In genomic region chr14:99415496-99416281, GRCh38 we compare ENCODE assay signal across 8 cellular contexts.
DNase-seq lines count a peak whose midpoint lies in the region; ATAC-seq, FAIRE-seq and TF ChIP-seq lines count a peak whose summit lies in the region.

No MANE protein-coding gene starts in this region.

- no peaks in the 10 kb centered on the region for H3K79me2 ChIP-seq in GM12878 (ENCODE audit: control insufficient read depth, insufficient read depth, low read length)

- no peak overlapping the region for H3K4me2 ChIP-seq in GM12878 (ENCODE audit: control insufficient read depth, insufficient read depth)

- POLR2A ChIA-PET in AG04449 (lab: Yijun Ruan, JAX) (no interaction called here), GM12878 (lab: Charles Lee) (no interaction called here)

- H3K27me3 ChIP-seq in GM12878 (replicated peaks in 1 of 2; ENCODE audit: control insufficient read depth in 2 of 2, insufficient read depth in 2 of 2, low read length in 1 of 2): no peaks in the 10 kb centered on the region

- 19% methylated on average over 2 of the region's 2 CpGs for WGBS in GM12878 (ENCODE audit: insufficient coverage, insufficient replicate concordance, low lambda C conversion rate, missing lambda C conversion rate)

- CTCF ChIA-PET in AG04449 (lab: Yijun Ruan, JAX) (interaction anchor here (0.6 to 19.0 kb wide), 23 partner anchors 9 to 141 kb away, joined by 3 to 358 read pairs (median 4); no protein-coding TSS in a partner anchor), GM12878 (lab: Yijun Ruan, JAX) (interaction anchor here (0.7 to 10.1 kb wide), 32 partner anchors 9 to 1707 kb away, joined by 3 to 233 read pairs (median 4); no protein-coding TSS in a partner anchor)

- no TSS peak for BruUV-seq in GM12878 (replicated peaks; lab: Mats Ljungman, UMichigan)

- ATAC-seq in GM18502 (IDR thresholded peaks at IDR 0.05; ENCODE audit: poor library complexity, unreplicated experiment) (peak; percentile 95), HG02970 (IDR thresholded peaks at IDR 0.05; ENCODE audit: low FRiP score, unreplicated experiment) (peak; percentile 74), GM12878 (peak; percentile 97)

- H3K36me3 ChIP-seq in GM12878 (ENCODE audit: control insufficient read depth in 2 of 2, insufficient read depth in 2 of 2, low read length in 1 of 2): peaks cover 0 to 4% of the 10 kb centered on the region in 2 experiments; a peak in 3 of 4 replicates

- no peaks in the 10 kb centered on the region for H3K9me3 ChIP-seq in GM12878 (replicated peaks; ENCODE audit: control insufficient read depth, insufficient read depth, low read length)

- SMC1A ChIA-PET in GM12878 (lab: Charles Lee; ENCODE audit: uncharacterized antibody, unreplicated experiment): interaction anchor here (0.7 to 5.0 kb wide), 20 partner anchors 12 to 1707 kb away, joined by 3 to 22 read pairs (median 4); no protein-coding TSS in a partner anchor

- peak; percentile 73 for TF ChIP-seq CTCF in AG04449 (IDR thresholded peaks at IDR 0.05; ENCODE audit: insufficient read depth, low read length, missing control alignments)
- peak; percentile 75 to 86 (median 79) for TF ChIP-seq CTCF in GM12878 (IDR thresholded peaks at IDR 0.05 in 2 of 3, conservative IDR thresholded peaks at IDR 0.05 in 1 of 3; ENCODE audit: control insufficient read depth in 2 of 3, extremely low read depth in 1 of 3, insufficient read depth in 1 of 3, low read depth in 3 of 3, low read length in 3 of 3)

- in situ Hi-C loops in GM12878 (cut with MboI): no loop called here

- no peak for TF ChIP-seq POLR2A in GM12878 (IDR thresholded peaks at IDR 0.05; ENCODE audit: low read depth, low read length)

- intact Hi-C loops in GM12878 (cut with micrococcal nuclease; ENCODE audit: unreplicated experiment): loop anchor here (1.0 to 2.0 kb wide), 3 partner anchors 26 to 149 kb away; no protein-coding TSS in a partner anchor

- H3K4me3 ChIP-seq in AG04449 (ENCODE audit: low read depth, low read length): no peak overlapping the region
- no peak overlapping the region for H3K4me3 ChIP-seq in GM12878

- no peak overlapping the region for H3K9ac ChIP-seq in GM12878 (ENCODE audit: control insufficient read depth, insufficient read depth, low read length)

- RAD21 ChIA-PET in GM12878 (lab: Charles Lee; ENCODE audit: unreplicated experiment): interaction anchor here (0.7 to 2.2 kb wide), 14 partner anchors 9 to 1278 kb away, joined by 3 to 20 read pairs (median 4); partner anchors contain the start of genes BCL11B, CCNK and SETD3

- H2AFZ ChIP-seq in GM12878 (ENCODE audit: control insufficient read depth, low read depth, low read length): no peak overlapping the region

- peak; percentile 91 for TF ChIP-seq RAD21 in GM12878 (IDR thresholded peaks at IDR 0.05; ENCODE audit: insufficient read depth, low read depth, low read length)

- no peak for TF ChIP-seq EP300 in GM12878 (IDR thresholded peaks at IDR 0.05; ENCODE audit: borderline replicate concordance in 1 of 2, control insufficient read depth in 1 of 2, low read depth in 2 of 2, low read length in 2 of 2)

- H4K20me1 ChIP-seq in GM12878 (ENCODE audit: control insufficient read depth, insufficient read depth): no peaks in the 10 kb centered on the region

- DNase-seq in AG04449 (ENCODE audit: low read depth, low spot score): peak; percentile 46
- peak; percentile 44 for DNase-seq in NCI-H146 (lab: John Stamatoyannopoulos, UW)
- DNase-seq in SW480 (ENCODE audit: low spot score): peak; percentile 82
- peak; percentile 55 for DNase-seq in GM12878 (ENCODE audit: low read depth, low spot score)
- peak; percentile 62 for DNase-seq in iPS-NIHi11 (ENCODE audit: low spot score)
- DNase-seq in stimulated activated CD4-positive, alpha-beta T cell treated with anti-CD3 and anti-CD28 coated beads, Interleukin-15, amount 100 ng/mL, for 48 hours (ENCODE audit: low read depth in 2 of 2): peak; percentile 38 to 47

- H3K4me1 ChIP-seq in GM12878 (ENCODE audit: control insufficient read depth, insufficient read depth, low read length): peaks cover 5% of the 10 kb centered on the region; the same call in 1 of the 2 replicates

- H3K27ac ChIP-seq in GM12878 (ENCODE audit: control insufficient read depth, insufficient read depth): no peak overlapping the region

- peak; percentile 83 for FAIRE-seq in GM12878 (lab: Jason Lieb, UNC)

TF ChIP-seq in GM12878, 131 proteins besides CTCF, POLR2A, EP300 and RAD21:
- TF ChIP-seq BCL11A (IDR thresholded peaks at IDR 0.05; ENCODE audit: low read depth, low read length) (no peak), BHLHE40 (IDR thresholded peaks at IDR 0.05; ENCODE audit: borderline replicate concordance in 1 of 2, low read depth in 2 of 2, low read length in 1 of 2) (peak in 1 of 2 experiments; percentile 31; a peak in 1 of 4 replicates), SMC3 (IDR thresholded peaks at IDR 0.05; ENCODE audit: borderline replicate concordance, low read length) (peak; percentile 72; the same call in 1 of the 2 replicates)
- TF ChIP-seq, protein P1, sequence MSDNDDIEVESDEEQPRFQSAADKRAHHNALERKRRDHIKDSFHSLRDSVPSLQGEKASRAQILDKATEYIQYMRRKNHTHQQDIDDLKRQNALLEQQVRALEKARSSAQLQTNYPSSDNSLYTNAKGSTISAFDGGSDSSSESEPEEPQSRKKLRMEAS (IDR thresholded peaks at IDR 0.05; ENCODE audit: low read depth, low read length): no peak
